ENCODE assay signal across 24 cellular contexts in the genomic region with DNA sequence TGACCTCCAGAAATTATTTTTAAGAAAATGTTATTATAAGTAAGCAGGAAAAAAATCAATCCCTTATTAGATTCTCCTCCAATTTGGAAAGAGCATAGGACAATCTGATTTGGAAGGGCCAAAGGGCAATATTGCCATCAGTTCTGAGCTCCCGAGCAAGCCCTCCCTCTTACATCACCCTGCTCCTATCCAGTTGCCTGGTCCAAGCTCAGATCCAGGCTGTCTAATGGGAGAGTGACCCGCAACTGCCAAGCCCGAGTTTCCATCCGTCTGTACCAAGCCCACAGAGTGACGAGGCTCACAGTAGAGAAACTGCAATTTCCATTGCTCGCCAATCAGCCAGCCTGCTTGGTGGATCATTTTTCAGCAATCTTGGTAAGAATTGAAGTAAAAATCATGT.
A peak's percentile ranks its signal among the peaks of the same experiment; 100 is the strongest.
DNase-seq lines count a peak whose midpoint lies in the region; ATAC-seq, FAIRE-seq and TF ChIP-seq lines count a peak whose summit lies in the region.
"Had no signal": no experiment of that assay in that cellular context is flagged by ENCODE, and none has a peak within 500 bp of the region (broad histone marks: within the 10 kb centered on the region; RNA-seq: fewer than 3 reads in every experiment).

No MANE protein-coding gene starts in this region.

- POLR2A ChIA-PET in HepG2 (lab: Yijun Ruan, JAX), result no interaction called here
- POLR2A ChIA-PET in activated CD4-positive, alpha-beta memory T cell treated with anti-CD3 and anti-CD28 coated beads for 36 hours (lab: Charles Lee), result no interaction called here

- no peak for DNase-seq in HepG2 (ENCODE audit: low spot score)
- DNase-seq in SJCRH30, result no peak
- DNase-seq in left lobe of liver (ENCODE audit: low spot score), result no peak
- no peak for DNase-seq in NCI-H2196 treated with DMSO at 0.1 percent for 48 hours (lab: John Stamatoyannopoulos, UW; ENCODE audit: unreplicated experiment)
- DNase-seq in Right ventricle myocardium superior, result no peak
- DNase-seq in activated CD4-positive, alpha-beta memory T cell treated with anti-CD3 and anti-CD28 coated beads for 36 hours, result no peak
- DNase-seq: CD4-positive, alpha-beta T cell; CD8-positive, alpha-beta memory T cell; DMS 273 treated with DMSO at 0.1 percent for 48 hours; DMS53; DMS79 treated with DMSO at 0.1 percent for 48 hours; GOT3; HFFc6 had no signal

- H3K4me3 ChIP-seq in liver (ENCODE audit: low read depth in 1 of 3, low read length in 3 of 3), result no peak overlapping the region
- no peak overlapping the region for H3K4me3 ChIP-seq in HepG2 (replicated peaks in 1 of 3; ENCODE audit: insufficient read depth in 1 of 3, low read depth in 2 of 3, low read length in 3 of 3)
- no peak overlapping the region for H3K4me3 ChIP-seq in SJCRH30
- H3K4me3 ChIP-seq: BLaER1, HAP-1 had no signal

- no peak for TF ChIP-seq CTCF in liver (IDR thresholded peaks at IDR 0.05; ENCODE audit: low read depth, low read length, missing input control)
- no peak for TF ChIP-seq CTCF in HepG2 (CRISPR knock-in tag; IDR thresholded peaks at IDR 0.05)

- no peaks in the 10 kb centered on the region for H4K20me1 ChIP-seq in HepG2 (ENCODE audit: insufficient read depth, low read length)
- H4K20me1 ChIP-seq: BLaER1 had no signal

- H3K27ac ChIP-seq in liver (ENCODE audit: low read depth in 1 of 2, low read length in 2 of 2) (no peak overlapping the region), HepG2 (ENCODE audit: extremely low read length, insufficient read depth, low read length) (no peak overlapping the region), SJCRH30 (peak overlapping the region; percentile 60)
- H3K27ac ChIP-seq: 22Rv1, BLaER1 had no signal

- H3K9me3 Mint-ChIP-seq in activated CD4-positive, alpha-beta memory T cell treated with anti-CD3 and anti-CD28 coated beads for 36 hours, result no peaks in the 10 kb centered on the region
- H3K9me3 Mint-ChIP-seq: CD4-positive, alpha-beta T cell had no signal

- no TSS peak for BruUV-seq in HepG2 (replicated peaks; lab: Mats Ljungman, UMichigan)

- CTCF ChIA-PET in HepG2 (lab: Yijun Ruan, JAX; ENCODE audit: low intra/inter-chr PET ratio, low total read pairs), result no interaction called here
- CTCF ChIA-PET in activated CD4-positive, alpha-beta memory T cell treated with anti-CD3 and anti-CD28 coated beads for 36 hours (lab: Charles Lee), result no interaction called here

- no peak for TF ChIP-seq RAD21 in liver (IDR thresholded peaks at IDR 0.05)
- no peak for TF ChIP-seq RAD21 in HepG2 (CRISPR knock-in tag; IDR thresholded peaks at IDR 0.05)

- TF ChIP-seq EP300 in HepG2 (IDR thresholded peaks at IDR 0.05; ENCODE audit: low read depth in 2 of 2, low read length in 2 of 2) (no peak), HepG2 (CRISPR knock-in tag; IDR thresholded peaks at IDR 0.05; ENCODE audit: borderline replicate concordance) (no peak)

- H3K4me1 ChIP-seq in liver (ENCODE audit: control insufficient read depth in 4 of 4, insufficient read depth in 4 of 4, low read length in 3 of 4) (no peaks in the 10 kb centered on the region), HepG2 (ENCODE audit: insufficient read depth, low read length) (no peaks in the 10 kb centered on the region), SJCRH30 (peaks cover 28% of the 10 kb centered on the region)
- H3K4me1 ChIP-seq: HAP-1 had no signal

- no peaks in the 10 kb centered on the region for H3K79me2 ChIP-seq in HepG2 (ENCODE audit: insufficient read depth, low read length)

- H3K4me1 Mint-ChIP-seq in activated CD4-positive, alpha-beta memory T cell treated with anti-CD3 and anti-CD28 coated beads for 36 hours (ENCODE audit: low read depth), result no peaks in the 10 kb centered on the region
- H3K4me1 Mint-ChIP-seq: CD14-positive monocyte; CD8-positive, alpha-beta memory T cell had no signal

- H3K36me3 ChIP-seq in liver (ENCODE audit: control insufficient read depth in 4 of 4, insufficient read depth in 3 of 4, low read depth in 1 of 4, low read length in 3 of 4) (no peaks in the 10 kb centered on the region), HepG2 (replicated peaks in 1 of 2; ENCODE audit: control insufficient read depth in 1 of 2, insufficient read depth in 2 of 2, low read length in 2 of 2) (no peaks in the 10 kb centered on the region), SJCRH30 (no peaks in the 10 kb centered on the region)
- H3K36me3 ChIP-seq: BLaER1, HAP-1 had no signal

- no peak for TF ChIP-seq POLR2A in HepG2 (IDR thresholded peaks at IDR 0.05; ENCODE audit: insufficient read depth in 1 of 2, low read depth in 2 of 2, low read length in 2 of 2)

- intact Hi-C loops in HepG2 (cut with micrococcal nuclease; ENCODE audit: unreplicated experiment) (no loop called here), Right ventricle myocardium superior (cut with DNase I) (no loop called here)
- intact Hi-C loops in activated CD4-positive, alpha-beta memory T cell treated with anti-CD3 and anti-CD28 coated beads for 36 hours (cut with micrococcal nuclease), result no loop called here

- WGBS in liver, result 73% methylated on average over 6 of the region's 6 CpGs
- 0% methylated on average over 1 of the region's 6 CpGs for WGBS in HepG2 (ENCODE audit: low lambda C conversion rate)

- no peaks in the 10 kb centered on the region for H3K36me3 Mint-ChIP-seq in activated CD4-positive, alpha-beta memory T cell treated with anti-CD3 and anti-CD28 coated beads for 36 hours
- H3K36me3 Mint-ChIP-seq: CD14-positive monocyte; CD8-positive, alpha-beta memory T cell had no signal

- H2AFZ ChIP-seq in HepG2 (ENCODE audit: low read length), result no peak overlapping the region

- H3K27me3 Mint-ChIP-seq in activated CD4-positive, alpha-beta memory T cell treated with anti-CD3 and anti-CD28 coated beads for 36 hours, result peaks cover 3% of the 10 kb centered on the region
- H3K27me3 Mint-ChIP-seq: CD4-positive, alpha-beta T cell had no signal

- H3K4me2 ChIP-seq in HepG2 (ENCODE audit: low read depth, low read length), result no peak overlapping the region
- H3K4me2 ChIP-seq: BLaER1 had no signal

- in situ Hi-C loops in HepG2 (cut with HindIII; ENCODE audit: extremely low pct_ligation_motif_present, low pct_unique_long_range_greater_than_20kb), result no loop called here

- no peak overlapping the region for H3K9ac ChIP-seq in liver (ENCODE audit: low read depth in 1 of 2, low read length in 2 of 2)
- no peak overlapping the region for H3K9ac ChIP-seq in HepG2 (ENCODE audit: insufficient read depth, low read depth, low read length)
- H3K9ac ChIP-seq: BLaER1 had no signal

- no peaks in the 10 kb centered on the region for H3K27me3 ChIP-seq in liver (ENCODE audit: control insufficient read depth in 4 of 4, insufficient read depth in 4 of 4, low read length in 3 of 4)
- H3K27me3 ChIP-seq in HepG2 (ENCODE audit: control insufficient read depth in 1 of 2, insufficient read depth in 2 of 2, low read length in 2 of 2), result peaks cover 0 to 6% of the 10 kb centered on the region in 2 experiments; a peak in 1 of 5 replicates
- no peaks in the 10 kb centered on the region for H3K27me3 ChIP-seq in SJCRH30
- H3K27me3 ChIP-seq: BLaER1 had no signal

- no peak overlapping the region for H3K4me3 Mint-ChIP-seq in activated CD4-positive, alpha-beta memory T cell treated with anti-CD3 and anti-CD28 coated beads for 36 hours
- H3K4me3 Mint-ChIP-seq: B cell; CD14-positive monocyte; CD4-positive, alpha-beta T cell; CD8-positive, alpha-beta memory T cell; HFFc6 had no signal

- no peak for ATAC-seq in HepG2
- peak; percentile 86 for ATAC-seq in left lobe of liver
- ATAC-seq in Right ventricle myocardium superior (ENCODE audit: poor library complexity), result no peak

- H3K9me3 ChIP-seq in liver (ENCODE audit: control insufficient read depth in 4 of 4, low read length in 3 of 4) (no peaks in the 10 kb centered on the region), HepG2 (ENCODE audit: low read length) (no peaks in the 10 kb centered on the region), SJCRH30 (replicated peaks) (0 out of 2 replicates have a peak, but pooled peaks cover 3% of the 10 kb centered on the region)
- H3K9me3 ChIP-seq: BLaER1, HAP-1 had no signal

- no peak for FAIRE-seq in HepG2 (lab: Jason Lieb, UNC)
- FAIRE-seq: A204.1, D721Med, G401.6, GM12892, H54 had no signal

- H3K27ac Mint-ChIP-seq in activated CD4-positive, alpha-beta memory T cell treated with anti-CD3 and anti-CD28 coated beads for 36 hours, result no peak overlapping the region
- H3K27ac Mint-ChIP-seq: B cell; CD14-positive monocyte; CD4-positive, alpha-beta T cell; CD8-positive, alpha-beta memory T cell; HFFc6 had no signal

TF ChIP-seq in liver, 16 proteins besides CTCF, POLR2A, EP300 and RAD21 (continues in another document):
- TF ChIP-seq NR2F2 (IDR thresholded peaks at IDR 0.05) (no peak), FOXA2 (IDR thresholded peaks at IDR 0.05) (no peak), EGR1 (IDR thresholded peaks at IDR 0.05; ENCODE audit: low read depth in 2 of 2) (no peak), HNF4A (conservative IDR thresholded peaks at IDR 0.05) (peak; percentile 50 to 68), GABPA (IDR thresholded peaks at IDR 0.05 in 1 of 2, conservative IDR thresholded peaks at IDR 0.05 in 1 of 2) (no peak), TAF1 (conservative IDR thresholded peaks at IDR 0.05) (no peak), FOXA1 (IDR thresholded peaks at IDR 0.05) (no peak)
- TF ChIP-seq, protein P1, sequence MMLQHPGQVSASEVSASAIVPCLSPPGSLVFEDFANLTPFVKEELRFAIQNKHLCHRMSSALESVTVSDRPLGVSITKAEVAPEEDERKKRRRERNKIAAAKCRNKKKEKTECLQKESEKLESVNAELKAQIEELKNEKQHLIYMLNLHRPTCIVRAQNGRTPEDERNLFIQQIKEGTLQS (IDR thresholded peaks at IDR 0.05), result peak; percentile 36
- TF ChIP-seq, protein P2, sequence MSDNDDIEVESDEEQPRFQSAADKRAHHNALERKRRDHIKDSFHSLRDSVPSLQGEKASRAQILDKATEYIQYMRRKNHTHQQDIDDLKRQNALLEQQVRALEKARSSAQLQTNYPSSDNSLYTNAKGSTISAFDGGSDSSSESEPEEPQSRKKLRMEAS (IDR thresholded peaks at IDR 0.05), result no peak

TF ChIP-seq in HepG2, 621 proteins besides CTCF, POLR2A, EP300 and RAD21:
- TF ChIP-seq HNRNPH1 (optimal IDR thresholded peaks at IDR 0.05; ENCODE audit: low read depth, low read length), result no peak
- TF ChIP-seq ZNF33A (CRISPR knock-in tag; IDR thresholded peaks at IDR 0.05; ENCODE audit: borderline replicate concordance), result no peak
- no peak for TF ChIP-seq KDM5B (CRISPR knock-in tag; IDR thresholded peaks at IDR 0.05; ENCODE audit: borderline replicate concordance)
- TF ChIP-seq SRF (IDR thresholded peaks at IDR 0.05; ENCODE audit: low read depth, low read length), result no peak
- no peak for TF ChIP-seq SNRNP70 (IDR thresholded peaks at IDR 0.05; ENCODE audit: low read depth, low read length)
- TF ChIP-seq NFATC3 (CRISPR knock-in tag; IDR thresholded peaks at IDR 0.05), result no peak
- no peak for TF ChIP-seq ISL2 (CRISPR knock-in tag; IDR thresholded peaks at IDR 0.05)
- TF ChIP-seq ZNF530 (CRISPR knock-in tag; IDR thresholded peaks at IDR 0.05; ENCODE audit: low read depth), result no peak
- no peak for TF ChIP-seq XBP1 (CRISPR knock-in tag; IDR thresholded peaks at IDR 0.05)
- no peak for TF ChIP-seq FOXC1 (CRISPR knock-in tag; IDR thresholded peaks at IDR 0.05; ENCODE audit: borderline replicate concordance)
